24 cellular contexts compared by ENCODE assay signal in genomic region chr9:137613738-137614523, GRCh38. TPM values are rescaled to one million over a fixed set of nuclear protein-coding genes. Genes with fewer than 3 reads are reported as not detected.
A peak's percentile ranks its signal among the peaks of the same experiment; 100 is the strongest.
DNase-seq lines count a peak whose midpoint lies in the region; ATAC-seq and TF ChIP-seq lines count a peak whose summit lies in the region.
"Had no signal": no experiment of that assay in that cellular context is flagged by ENCODE, and none has a peak within 500 bp of the region (broad histone marks: within the 10 kb centered on the region; RNA-seq: fewer than 3 reads in every experiment).

No MANE protein-coding gene starts in this region.

- in situ Hi-C loops in IMR-90 (cut with MboI; ENCODE audit: low sequenced_read_pairs) = no loop called here

- 98% methylated on average over 13 of the region's 27 CpGs; no CpG with 5 or more reads in 1 of the 2 experiments for WGBS in IMR-90 (ENCODE audit: extremely low coverage in 2 of 2, insufficient read length in 1 of 2), 2 experiments
- no CpG with 5 or more reads among the region's 27 CpGs for WGBS in neuronal stem cell (ENCODE audit: extremely low coverage in 2 of 2, insufficient read length in 2 of 2, insufficient replicate concordance in 1 of 2), 2 donors
- no CpG with 5 or more reads among the region's 27 CpGs for WGBS in trophoblast cell (ENCODE audit: extremely low coverage, insufficient coverage, insufficient read length)

- H2BK120ac ChIP-seq in IMR-90 (ENCODE audit: low read depth, low read length) = no peak overlapping the region
- H2BK120ac ChIP-seq in neuronal stem cell (ENCODE audit: low read depth, low read length) = no peak overlapping the region
- H2BK120ac ChIP-seq in trophoblast cell (ENCODE audit: insufficient read depth, low read length, poor library complexity) = no peak overlapping the region

- H3K27me3 ChIP-seq in IMR-90 (ENCODE audit: control insufficient read depth, insufficient read depth, low read length) (no peaks in the 10 kb centered on the region), neuronal stem cell (ENCODE audit: control insufficient read depth in 3 of 3, insufficient read depth in 3 of 3, low read depth in 1 of 3, low read length in 3 of 3) (no peaks in the 10 kb centered on the region), trophoblast cell (ENCODE audit: insufficient read depth, low read length) (no peaks in the 10 kb centered on the region)
- H3K27me3 ChIP-seq: tibial nerve had no signal

- no peak overlapping the region for H3K4me3 Mint-ChIP-seq in central memory CD8-positive, alpha-beta T cell
- H3K4me3 Mint-ChIP-seq: activated CD8-positive, alpha-beta memory T cell treated with anti-CD3 and anti-CD28 coated beads, Interleukin-2, amount 10 ng/mL, durations not matched to agents 7 days and 5 days; T-helper 1 cell treated with Interleukin-12 subunit alpha and Interleukin-12 subunit beta and Interleukin-4 antibody, amounts not matched to agents 30 μg/mL and 1 μg/mL, for 36 hours had no signal

- TF ChIP-seq RAD21 in IMR-90 (IDR thresholded peaks at IDR 0.05; ENCODE audit: low read length) = no peak

- peak overlapping the region; percentile 100 for H3K27ac ChIP-seq in 22Rv1
- no peak overlapping the region for H3K27ac ChIP-seq in IMR-90 (ENCODE audit: insufficient read depth, low read length)
- H3K27ac ChIP-seq in neuronal stem cell (replicated peaks; ENCODE audit: low read length) = no peak overlapping the region
- no peak overlapping the region for H3K27ac ChIP-seq in trophoblast cell (ENCODE audit: low read depth, low read length)

- H2BK12ac ChIP-seq in neuronal stem cell (ENCODE audit: low read length) = no peak overlapping the region
- no peak overlapping the region for H2BK12ac ChIP-seq in trophoblast cell (ENCODE audit: low read length)

- H2BK5ac ChIP-seq in IMR-90 (ENCODE audit: low read depth, low read length, poor library complexity, severe bottlenecking) (no peak overlapping the region), neuronal stem cell (ENCODE audit: low read length) (peak overlapping the region; percentile 13), trophoblast cell (ENCODE audit: low read depth, low read length, poor library complexity) (no peak overlapping the region)

- H3K9me3 ChIP-seq in IMR-90 (ENCODE audit: control insufficient read depth, insufficient read depth, low read length) (no peaks in the 10 kb centered on the region), neuronal stem cell (replicated peaks in 1 of 2; ENCODE audit: control insufficient read depth in 2 of 2, insufficient read depth in 1 of 2, low read depth in 1 of 2, low read length in 2 of 2) (no peaks in the 10 kb centered on the region), trophoblast cell (ENCODE audit: insufficient read depth, low read depth, low read length) (peaks cover 1% of the 10 kb centered on the region)
- H3K9me3 ChIP-seq: tibial nerve had no signal

- DNase-seq in IMR-90 (no peak), neuronal stem cell (ENCODE audit: low spot score) (no peak), trophoblast cell (no peak), amniotic stem cell (lab: John Stamatoyannopoulos, UW) (no peak), amygdala (lab: John Stamatoyannopoulos, UW) (no peak)
- no peak for DNase-seq in central memory CD8-positive, alpha-beta T cell (ENCODE audit: low spot score in 2 of 2)
- DNase-seq: ACHN; activated CD8-positive, alpha-beta memory T cell treated with anti-CD3 and anti-CD28 coated beads, Interleukin-2, amount 10 ng/mL, durations not matched to agents 7 days and 5 days; activated gamma-delta T cell; aorta; DMS153; hippocampal formation; islet precursor cell; NCI-H1930; NCI-H345; RPMI8226; stimulated activated CD4-positive, alpha-beta T cell treated with anti-CD3 and anti-CD28 coated beads, Interleukin-15, amount 100 ng/mL, for 24 hours; stimulated activated naive CD4-positive, alpha-beta T cell had no signal

- H2AK5ac ChIP-seq in IMR-90 (ENCODE audit: low read depth, low read length) (0 out of 2 replicates have a peak overlapping the region, but pooled peaks have one; percentile 15), neuronal stem cell (ENCODE audit: low read depth, low read length) (no peak overlapping the region), trophoblast cell (ENCODE audit: low read length) (no peak overlapping the region)

- no peak overlapping the region for H4K5ac ChIP-seq in IMR-90 (ENCODE audit: low read depth, low read length)

- H3K9me3 Mint-ChIP-seq in central memory CD8-positive, alpha-beta T cell = no peaks in the 10 kb centered on the region
- H3K9me3 Mint-ChIP-seq: neural crest cell; T-helper 1 cell treated with Interleukin-12 subunit alpha and Interleukin-12 subunit beta and Interleukin-4 antibody, amounts not matched to agents 30 μg/mL and 1 μg/mL, for 36 hours had no signal

- H4K91ac ChIP-seq in IMR-90 (ENCODE audit: insufficient read depth, low read depth, low read length) = no peak overlapping the region
- H4K91ac ChIP-seq in neuronal stem cell (ENCODE audit: low read depth, low read length, poor library complexity) = peak overlapping the region; percentile 64
- no peak overlapping the region for H4K91ac ChIP-seq in trophoblast cell (ENCODE audit: low read depth, low read length)

- peak overlapping the region; percentile 22 for H3K27ac Mint-ChIP-seq in central memory CD8-positive, alpha-beta T cell (ENCODE audit: low read depth)
- H3K27ac Mint-ChIP-seq: activated CD8-positive, alpha-beta memory T cell treated with anti-CD3 and anti-CD28 coated beads, Interleukin-2, amount 10 ng/mL, durations not matched to agents 7 days and 5 days; T-helper 1 cell treated with Interleukin-12 subunit alpha and Interleukin-12 subunit beta and Interleukin-4 antibody, amounts not matched to agents 30 μg/mL and 1 μg/mL, for 36 hours had no signal

- H3K79me2 ChIP-seq in trophoblast cell (ENCODE audit: control insufficient read depth, insufficient read depth, low read length, poor library complexity) = peaks cover 9% of the 10 kb centered on the region

- peaks cover 22% of the 10 kb centered on the region for H3K4me1 Mint-ChIP-seq in central memory CD8-positive, alpha-beta T cell

- no peaks in the 10 kb centered on the region for H3K27me3 Mint-ChIP-seq in central memory CD8-positive, alpha-beta T cell
- H3K27me3 Mint-ChIP-seq: activated CD8-positive, alpha-beta memory T cell treated with anti-CD3 and anti-CD28 coated beads, Interleukin-2, amount 10 ng/mL, durations not matched to agents 7 days and 5 days had no signal

- H3K18ac ChIP-seq in IMR-90 (ENCODE audit: low read depth, low read length) (no peak overlapping the region), neuronal stem cell (ENCODE audit: low read length) (no peak overlapping the region), trophoblast cell (ENCODE audit: low read length) (no peak overlapping the region)

- H3K9ac ChIP-seq in IMR-90 (ENCODE audit: low read depth, low read length) = no peak overlapping the region
- H3K9ac ChIP-seq in neuronal stem cell (ENCODE audit: low read depth, low read length, poor library complexity) = peak overlapping the region; percentile 60
- H3K9ac ChIP-seq in trophoblast cell (ENCODE audit: low read length) = no peak overlapping the region

- peaks cover 15% of the 10 kb centered on the region; the same call in 1 of the 2 replicates for H4K20me1 ChIP-seq in IMR-90 (ENCODE audit: insufficient read depth, low read length)

- ATAC-seq in IMR-90 (ENCODE audit: low read depth) (no peak), GM18858 (IDR thresholded peaks at IDR 0.05; ENCODE audit: unreplicated experiment) (no peak)
- ATAC-seq in central memory CD8-positive, alpha-beta T cell (replicated peaks; ENCODE audit: extremely low read depth, poor library complexity, severe bottlenecking) = no peak
- ATAC-seq: activated CD4-positive, CD25-positive, alpha-beta regulatory T cell treated with anti-CD3 and anti-CD28 coated beads, Interleukin-2, amount 50 U/mL, for 24 hours; activated CD8-positive, alpha-beta memory T cell treated with anti-CD3 and anti-CD28 coated beads, Interleukin-2, amount 10 ng/mL, durations not matched to agents 7 days and 5 days had no signal

- dilution Hi-C loops in IMR-90 (cut with HindIII; ENCODE audit: low sequenced_read_pairs, unreplicated experiment) = no loop called here

- TF ChIP-seq CTCF in 22Rv1 (IDR thresholded peaks at IDR 0.05) (no peak), IMR-90 (conservative IDR thresholded peaks at IDR 0.05; ENCODE audit: low read depth, low read length) (no peak)

- H3K56ac ChIP-seq in IMR-90 (ENCODE audit: extremely low read depth, insufficient read depth, low read length) = no peak overlapping the region

- POLR2A ChIA-PET in IMR-90 (lab: Charles Lee; ENCODE audit: unreplicated experiment) = no interaction called here

- H3K79me1 ChIP-seq in IMR-90 (ENCODE audit: low read depth in 1 of 2, low read length in 2 of 2) (peaks cover 24 to 59% of the 10 kb centered on the region in 2 experiments), neuronal stem cell (ENCODE audit: low read depth, low read length) (peaks cover 20% of the 10 kb centered on the region), trophoblast cell (ENCODE audit: low read length) (peaks cover 27% of the 10 kb centered on the region)

- H4K8ac ChIP-seq in IMR-90 (ENCODE audit: low read depth in 2 of 2, low read length in 2 of 2) = no peak overlapping the region
- H4K8ac ChIP-seq in neuronal stem cell (ENCODE audit: low read depth, low read length) = peak overlapping the region; percentile 17
- H4K8ac ChIP-seq in trophoblast cell (ENCODE audit: low read depth, low read length) = no peak overlapping the region

- H3K4me1 ChIP-seq in IMR-90 (ENCODE audit: control insufficient read depth, insufficient read depth, low read length) (peaks cover 16% of the 10 kb centered on the region), neuronal stem cell (ENCODE audit: control insufficient read depth in 2 of 2, insufficient read depth in 1 of 2, low read depth in 1 of 2, low read length in 2 of 2) (peaks cover 5 to 6% of the 10 kb centered on the region in 2 donors), trophoblast cell (ENCODE audit: control insufficient read depth in 1 of 2, insufficient read depth in 2 of 2, low read length in 2 of 2) (peaks cover 23 to 29% of the 10 kb centered on the region in 2 experiments)

- H4K12ac ChIP-seq in trophoblast cell (ENCODE audit: low read depth, low read length) = no peak overlapping the region

- BruUV-seq in IMR-90 (replicated peaks; lab: Mats Ljungman, UMichigan) = no TSS peak

- CTCF ChIA-PET in IMR-90 (lab: Yijun Ruan, JAX) = no interaction called here

- TF ChIP-seq POLR2A in IMR-90 (IDR thresholded peaks at IDR 0.05; ENCODE audit: low read depth, low read length) = no peak

- H2AFZ ChIP-seq in IMR-90 (replicated peaks; ENCODE audit: low read length, poor library complexity) (no peak overlapping the region), neuronal stem cell (ENCODE audit: low read length) (no peak overlapping the region), trophoblast cell (ENCODE audit: insufficient read depth, low read length, poor library complexity) (no peak overlapping the region)

- no peak overlapping the region for H2AK9ac ChIP-seq in IMR-90 (replicated peaks; ENCODE audit: low read depth, low read length, poor library complexity)

- H3K36me3 Mint-ChIP-seq in central memory CD8-positive, alpha-beta T cell (ENCODE audit: insufficient read depth) = peaks cover 26% of the 10 kb centered on the region

- no peak overlapping the region for H3K4me3 ChIP-seq in IMR-90 (ENCODE audit: insufficient read depth, low read depth, low read length)
- H3K4me3 ChIP-seq in neuronal stem cell (ENCODE audit: low read length in 2 of 2) = no peak overlapping the region
- no peak overlapping the region for H3K4me3 ChIP-seq in trophoblast cell (ENCODE audit: low read depth, low read length)
- H3K4me3 ChIP-seq: tibial nerve had no signal

- intact Hi-C loops in IMR-90 (cut with micrococcal nuclease) = no loop called here

- no peak overlapping the region for H2BK20ac ChIP-seq in IMR-90 (ENCODE audit: low read depth, low read length)

- peaks cover 29% of the 10 kb centered on the region for H3K9me1 ChIP-seq in IMR-90 (ENCODE audit: insufficient read depth, low read length)

- no peak overlapping the region for H3K4ac ChIP-seq in IMR-90 (ENCODE audit: low read depth, low read length)
- no peak overlapping the region for H3K4ac ChIP-seq in neuronal stem cell (ENCODE audit: low read length)
- no peak overlapping the region for H3K4ac ChIP-seq in trophoblast cell (ENCODE audit: low read depth, low read length)

- no peak overlapping the region for H3K23ac ChIP-seq in IMR-90 (ENCODE audit: low read depth, low read length)
- peak overlapping the region; percentile 85 for H3K23ac ChIP-seq in neuronal stem cell (ENCODE audit: low read depth, low read length, poor library complexity)
- H3K23ac ChIP-seq in trophoblast cell (ENCODE audit: low read length) = no peak overlapping the region

- no peak overlapping the region for H3K4me2 ChIP-seq in IMR-90 (ENCODE audit: low read depth, low read length)
- no peak overlapping the region for H3K4me2 ChIP-seq in neuronal stem cell (ENCODE audit: insufficient read depth, low read length, poor library complexity, severe bottlenecking)
- H3K4me2 ChIP-seq in trophoblast cell (ENCODE audit: low read length) = no peak overlapping the region

- peaks cover 26% of the 10 kb centered on the region for H3K36me3 ChIP-seq in IMR-90 (ENCODE audit: control insufficient read depth, insufficient read depth, low read length)
- peaks cover 24 to 46% of the 10 kb centered on the region in 2 donors for H3K36me3 ChIP-seq in neuronal stem cell (replicated peaks in 1 of 2; ENCODE audit: control insufficient read depth in 2 of 2, insufficient read depth in 2 of 2, low read length in 2 of 2)
- H3K36me3 ChIP-seq in trophoblast cell (ENCODE audit: control insufficient read depth in 1 of 2, insufficient read depth in 2 of 2, low read length in 2 of 2) = peaks cover 31 to 33% of the 10 kb centered on the region in 2 experiments

- no peak overlapping the region for H2BK15ac ChIP-seq in IMR-90 (ENCODE audit: low read depth, low read length)
- H2BK15ac ChIP-seq in neuronal stem cell (ENCODE audit: low read length) = no peak overlapping the region

- H3K14ac ChIP-seq in IMR-90 (replicated peaks; ENCODE audit: low read depth, low read length) (no peak overlapping the region), neuronal stem cell (ENCODE audit: low read length) (no peak overlapping the region), trophoblast cell (ENCODE audit: low read length) (no peak overlapping the region)

RNA-seq across cellular contexts. Expression of gene EHMT1, which starts 4.9 kb away (rescaled TPM):
- total RNA-seq in IMR-90 (2012; rRNA removed) = 32.8 and 36.1 TPM in 2 replicates
- polyA plus RNA-seq in IMR-90 (2012; rRNA removed) = 35.1 and 39.0 TPM in 2 replicates
- 30.8 and 36.6 TPM in 2 replicates for polyA plus RNA-seq in IMR-90 (2012; cell fraction: cytosol; rRNA removed)
- 109 and 195 TPM in 2 replicates for polyA plus RNA-seq in IMR-90 (2012; cell fraction: nucleus; rRNA removed; ENCODE audit: low replicate concordance)
- polyA plus RNA-seq in neuronal stem cell (2013, experiment 1 of 2) = 50.1 TPM
- 50.3 TPM for polyA plus RNA-seq in neuronal stem cell (2013, experiment 2 of 2)
- polyA plus RNA-seq in trophoblast cell (2013) = 39.4 and 40.8 TPM in 2 replicates

RNA-seq across cellular contexts. Expression of gene ARRDC1, which starts 8.4 kb away (rescaled TPM):
- 7.7 and 7.8 TPM in 2 replicates for total RNA-seq in IMR-90 (2012; rRNA removed)
- 37.8 and 41.4 TPM in 2 replicates for polyA plus RNA-seq in IMR-90 (2012; rRNA removed)
- polyA plus RNA-seq in IMR-90 (2012; cell fraction: cytosol; rRNA removed) = 19.6 and 40.1 TPM in 2 replicates
- polyA plus RNA-seq in IMR-90 (2012; cell fraction: nucleus; rRNA removed; ENCODE audit: low replicate concordance) = 177 and 484 TPM in 2 replicates
- 28.6 TPM for polyA plus RNA-seq in neuronal stem cell (2013, experiment 1 of 2)
- 28.4 TPM for polyA plus RNA-seq in neuronal stem cell (2013, experiment 2 of 2)
- 39.9 and 42.1 TPM in 2 replicates for polyA plus RNA-seq in trophoblast cell (2013)

RNA-seq across cellular contexts. Expression of gene ZMYND19, which starts 23.6 kb away (rescaled TPM):
- total RNA-seq in IMR-90 (2012; rRNA removed) = 14.3 and 16.4 TPM in 2 replicates
- polyA plus RNA-seq in IMR-90 (2012; rRNA removed) = 21.4 and 23.1 TPM in 2 replicates
- polyA plus RNA-seq in IMR-90 (2012; cell fraction: cytosol; rRNA removed) = 24.4 and 24.7 TPM in 2 replicates
- polyA plus RNA-seq in IMR-90 (2012; cell fraction: nucleus; rRNA removed; ENCODE audit: low replicate concordance) = 41.1 and 61.6 TPM in 2 replicates
- polyA plus RNA-seq in neuronal stem cell (2013, experiment 1 of 2) = 28.9 TPM
- polyA plus RNA-seq in neuronal stem cell (2013, experiment 2 of 2) = 28.0 TPM
- polyA plus RNA-seq in trophoblast cell (2013) = 17.6 and 18.7 TPM in 2 replicates

RNA-seq across cellular contexts. Expression of gene DPH7, which starts 35.2 kb away (rescaled TPM):
- total RNA-seq in IMR-90 (2012; rRNA removed) = 12.2 and 12.5 TPM in 2 replicates
- 33.0 and 33.7 TPM in 2 replicates for polyA plus RNA-seq in IMR-90 (2012; rRNA removed)
- polyA plus RNA-seq in IMR-90 (2012; cell fraction: cytosol; rRNA removed) = 20.7 and 23.8 TPM in 2 replicates
- 144 and 149 TPM in 2 replicates for polyA plus RNA-seq in IMR-90 (2012; cell fraction: nucleus; rRNA removed; ENCODE audit: low replicate concordance)
- 29.5 TPM for polyA plus RNA-seq in neuronal stem cell (2013, experiment 1 of 2)
- 29.6 TPM for polyA plus RNA-seq in neuronal stem cell (2013, experiment 2 of 2)
- polyA plus RNA-seq in trophoblast cell (2013) = 19.3 and 20.3 TPM in 2 replicates
